ENCODE assay signal across 14 cellular contexts in genomic region chr11:6629892-6630631, GRCh38. TPM values are rescaled to one million over a fixed set of nuclear protein-coding genes. Genes with fewer than 3 reads are reported as not detected.
DNase-seq lines count a peak whose midpoint lies in the region; ATAC-seq, FAIRE-seq and TF ChIP-seq lines count a peak whose summit lies in the region.
"Had no signal": no experiment of that assay in that cellular context is flagged by ENCODE, and none has a peak within 500 bp of the region (broad histone marks: within the 10 kb centered on the region; RNA-seq: fewer than 3 reads in every experiment).

No MANE protein-coding gene starts in this region.

- TF ChIP-seq POLR2A in K562 (conservative IDR thresholded peaks at IDR 0.05) (no peak), spleen (IDR thresholded peaks at IDR 0.05) (no peak)

- DNase-seq in NCI-H1092 (lab: John Stamatoyannopoulos, UW) = peak; percentile 47
- no peak for DNase-seq in K562 (ENCODE audit: extremely low read depth in 1 of 4, low spot score in 3 of 4)
- DNase-seq in left colon = peak in 1 of 2 donors; percentile 51
- DNase-seq in spleen = peak; percentile 76
- no peak for DNase-seq in HT-29 (ENCODE audit: low spot score)
- DNase-seq in AG08395 (ENCODE audit: low spot score) = no peak
- DNase-seq: activated naive CD8-positive, alpha-beta T cell treated with anti-CD3 and anti-CD28 coated beads, Interleukin-2, amount 10 ng/mL, durations not matched to agents 7 days and 5 days; CD4-positive, alpha-beta memory T cell; immature natural killer cell; NCI-H1436 treated with DMSO at 0.1 percent for 48 hours had no signal

- in situ Hi-C loops in K562 (cut with MboI) = no loop called here

- H4K20me1 ChIP-seq in K562 (replicated peaks; ENCODE audit: control insufficient read depth, insufficient read depth, low read length) = no peaks in the 10 kb centered on the region

- no peak for TF ChIP-seq EP300 in K562 (IDR thresholded peaks at IDR 0.05; ENCODE audit: low read length)

- no peak overlapping the region for H3K4me2 ChIP-seq in K562 (ENCODE audit: insufficient read depth, low read length)

- H3K4me1 ChIP-seq in K562 (replicated peaks in 1 of 2; ENCODE audit: control insufficient read depth in 2 of 2, insufficient read depth in 2 of 2, low read length in 2 of 2) (peaks cover 1 to 17% of the 10 kb centered on the region in 2 experiments; a peak in 3 of 5 replicates), spleen (peaks cover 22 to 49% (median 46%) of the 10 kb centered on the region in 6 donors)

- peaks cover 6% of the 10 kb centered on the region for H3K4me1 Mint-ChIP-seq in activated T-helper 17 cell treated with anti-CD3 and anti-CD28 coated beads, Interleukin-2, amount 50 U/mL, for 72 hours
- H3K4me1 Mint-ChIP-seq: nephron had no signal

- no peak for TF ChIP-seq RAD21 in K562 (CRISPR knock-in tag; conservative IDR thresholded peaks at IDR 0.05 in 1 of 2, IDR thresholded peaks at IDR 0.05 in 1 of 2)

- H3K9ac ChIP-seq in K562 (ENCODE audit: insufficient read depth in 1 of 2, low read depth in 2 of 2, low read length in 2 of 2) = no peak overlapping the region

- no peak overlapping the region for H3K4me3 Mint-ChIP-seq in activated T-helper 17 cell treated with anti-CD3 and anti-CD28 coated beads, Interleukin-2, amount 50 U/mL, for 72 hours
- H3K4me3 Mint-ChIP-seq: activated naive CD8-positive, alpha-beta T cell treated with anti-CD3 and anti-CD28 coated beads, Interleukin-2, amount 10 ng/mL, durations not matched to agents 7 days and 5 days; CD4-positive, alpha-beta memory T cell; immature natural killer cell; nephron had no signal

- H2AFZ ChIP-seq in K562 (ENCODE audit: low read depth, low read length) = no peak overlapping the region

- H3K9me1 ChIP-seq in K562 (ENCODE audit: control insufficient read depth, insufficient read depth, low read length) = no peaks in the 10 kb centered on the region

- peaks cover 3 to 21% of the 10 kb centered on the region in 2 experiments; a peak in 4 of 5 replicates for H3K27me3 ChIP-seq in K562 (ENCODE audit: control insufficient read depth in 2 of 2, insufficient read depth in 2 of 2, low read length in 2 of 2)
- no peaks in the 10 kb centered on the region for H3K27me3 ChIP-seq in spleen (replicated peaks in 1 of 7)

- no peaks in the 10 kb centered on the region for H3K9me3 Mint-ChIP-seq in activated T-helper 17 cell treated with anti-CD3 and anti-CD28 coated beads, Interleukin-2, amount 50 U/mL, for 72 hours
- H3K9me3 Mint-ChIP-seq: activated naive CD8-positive, alpha-beta T cell treated with anti-CD3 and anti-CD28 coated beads, Interleukin-2, amount 10 ng/mL, durations not matched to agents 7 days and 5 days; CD4-positive, alpha-beta memory T cell; immature natural killer cell; nephron had no signal

- no peak for ATAC-seq in K562
- peak; percentile 71 for ATAC-seq in left colon
- no peak for ATAC-seq in activated T-helper 17 cell treated with anti-CD3 and anti-CD28 coated beads, Interleukin-2, amount 50 U/mL, for 72 hours (replicated peaks)
- ATAC-seq in HG02981 (IDR thresholded peaks at IDR 0.05; ENCODE audit: unreplicated experiment) = no peak

- TF ChIP-seq CTCF in K562 (IDR thresholded peaks at IDR 0.05 in 2 of 3, conservative IDR thresholded peaks at IDR 0.05 in 1 of 3; ENCODE audit: insufficient read depth in 2 of 3, low read depth in 1 of 3, low read length in 3 of 3) (no peak), spleen (IDR thresholded peaks at IDR 0.05 in 8 of 11, conservative IDR thresholded peaks at IDR 0.05 in 3 of 11) (no peak)

- POLR2A ChIA-PET in K562 (lab: Yijun Ruan, JAX) = interaction anchor here (2.7 kb wide), 1 partner anchor 12 kb away, joined by 13 read pairs; the partner anchor contains the start of gene TPP1

- H3K27ac Mint-ChIP-seq in activated T-helper 17 cell treated with anti-CD3 and anti-CD28 coated beads, Interleukin-2, amount 50 U/mL, for 72 hours = no peak overlapping the region
- H3K27ac Mint-ChIP-seq: activated naive CD8-positive, alpha-beta T cell treated with anti-CD3 and anti-CD28 coated beads, Interleukin-2, amount 10 ng/mL, durations not matched to agents 7 days and 5 days; CD4-positive, alpha-beta memory T cell; immature natural killer cell; nephron had no signal

- no peaks in the 10 kb centered on the region for H3K36me3 Mint-ChIP-seq in activated T-helper 17 cell treated with anti-CD3 and anti-CD28 coated beads, Interleukin-2, amount 50 U/mL, for 72 hours (ENCODE audit: low read depth)
- H3K36me3 Mint-ChIP-seq: activated naive CD8-positive, alpha-beta T cell treated with anti-CD3 and anti-CD28 coated beads, Interleukin-2, amount 10 ng/mL, durations not matched to agents 7 days and 5 days; immature natural killer cell had no signal

- no peaks in the 10 kb centered on the region for H3K27me3 Mint-ChIP-seq in activated T-helper 17 cell treated with anti-CD3 and anti-CD28 coated beads, Interleukin-2, amount 50 U/mL, for 72 hours
- H3K27me3 Mint-ChIP-seq: activated naive CD8-positive, alpha-beta T cell treated with anti-CD3 and anti-CD28 coated beads, Interleukin-2, amount 10 ng/mL, durations not matched to agents 7 days and 5 days; CD4-positive, alpha-beta memory T cell had no signal

- H3K9me3 ChIP-seq in K562 (replicated peaks; ENCODE audit: control insufficient read depth, insufficient read depth, low read depth, low read length) = no peaks in the 10 kb centered on the region
- no peaks in the 10 kb centered on the region for H3K9me3 ChIP-seq in spleen
- H3K9me3 ChIP-seq: thoracic aorta had no signal

- H3K27ac ChIP-seq in K562 (ENCODE audit: extremely low read depth, low read depth, low read length) = no peak overlapping the region
- H3K27ac ChIP-seq in spleen = no peak overlapping the region
- H3K27ac ChIP-seq: thoracic aorta had no signal

- intact Hi-C loops in K562 (cut with micrococcal nuclease) = loop anchor here (10.0 kb wide), 1 partner anchor 255 kb away; no protein-coding TSS in a partner anchor
- intact Hi-C loops in left colon (cut with DNase I, micrococcal nuclease) = no loop called here
- intact Hi-C loops in spleen (cut with DNase I; ENCODE audit: low total_unique reads) = no loop called here

- no peak for FAIRE-seq in K562 (lab: Jason Lieb, UNC)

- CTCF ChIA-PET in K562 (lab: Yijun Ruan, JAX; ENCODE audit: low intra/inter-chr PET ratio) = no interaction called here

- WGBS in K562 (ENCODE audit: insufficient coverage, low coverage, missing lambda C conversion rate) = 80% methylated on average over 37 of the region's 102 CpGs
- 92 to 97% (median 95%) methylated on average over 78 to 102 of the region's 102 CpGs for WGBS in spleen, 5 donors

- no peaks in the 10 kb centered on the region for H3K79me2 ChIP-seq in K562 (ENCODE audit: control insufficient read depth, insufficient read depth, low read length)

- H3K4me3 ChIP-seq in K562 = no peak overlapping the region
- H3K4me3 ChIP-seq in spleen = no peak overlapping the region
- H3K4me3 ChIP-seq: thoracic aorta had no signal

- no TSS peak for BruUV-seq in K562 (replicated peaks; lab: Mats Ljungman, UMichigan)

- H3K36me3 ChIP-seq in K562 (ENCODE audit: control insufficient read depth, insufficient read depth, low read length) (no peaks in the 10 kb centered on the region), spleen (peaks cover 0 to 74% (median 38%) of the 10 kb centered on the region in 6 donors)

RNA-seq across cellular contexts. Expression of gene TPP1, which starts 10.8 kb away (rescaled TPM):
- total RNA-seq in K562 (2011; cell fraction: chromatin; rRNA removed; ENCODE audit: low replicate concordance) = 85.5 and 108 TPM in 2 replicates
- total RNA-seq in K562 (2011; cell fraction: nucleolus; rRNA removed) = 98.2 and 104 TPM in 2 replicates
- 118 and 162 TPM in 2 replicates for total RNA-seq in K562 (2011; cell fraction: nucleoplasm; rRNA removed)
- total RNA-seq in K562 (2014; rRNA removed) (11.9 and 16.6 TPM in 2 replicates), K562 (2014; rRNA removed; fragmentation: Illumina TruSeq; extraction: Trizol) (7.5 TPM in 2 replicates), K562 (2015; rRNA removed; fragmentation: Illumina TruSeq; extraction: Trizol) (15.0 and 16.3 TPM in 2 replicates), K562 (2021) (45.5 and 50.2 TPM in 2 replicates), left colon (100 to 1,000 TPM in 1 of 2 donors, 10 to 100 TPM in 1; 71.7 to 105 TPM), spleen (100 to 1,000 TPM; 159 to 306 (median 232) TPM)
- polyA plus RNA-seq in K562 (2011; rRNA removed) (29.4 and 54.6 TPM in 2 replicates), K562 (2014; fragmentation: Illumina TruSeq; extraction: Trizol) (59.9 and 75.8 TPM in 2 replicates), K562 (2014; fragmentation: Nextera tagmentation; extraction: Ambion mirVana) (10 to 100 TPM in 1 of 2 experiments, 1 to 10 TPM in 1; 9.4 to 15.7 TPM), K562 (2014; rRNA removed) (25.8 and 38.7 TPM in 2 replicates), spleen (10 to 100 TPM; 54.9 to 61.6 (median 60.6) TPM)
- polyA plus RNA-seq in K562 (2011; cell fraction: cytosol; rRNA removed) = 35.7 and 56.0 TPM in 2 replicates
- 88.3 and 109 TPM in 2 replicates for polyA plus RNA-seq in K562 (2011; cell fraction: nucleus; rRNA removed)
- polyA plus RNA-seq in K562 (2012) = 62.0 and 173 TPM in 2 replicates
- polyA minus RNA-seq in K562 (2011; rRNA and poly(A)+ RNA removed) = 27.0 and 40.7 TPM in 2 replicates
- polyA minus RNA-seq in K562 (2011; cell fraction: cytosol; rRNA and poly(A)+ RNA removed) = 42.1 and 45.9 TPM in 2 replicates
- 22.3 and 26.4 TPM in 2 replicates for polyA minus RNA-seq in K562 (2011; cell fraction: nucleus; rRNA and poly(A)+ RNA removed)
- 100 to 1,000 TPM in 1 of 2 donors, 10 to 100 TPM in 1; 75.7 to 172 TPM for total RNA-seq in activated T-helper 17 cell treated with anti-CD3 and anti-CD28 coated beads, Interleukin-2, amount 50 U/mL, for 72 hours
- total RNA-seq in HT-29 (2014; rRNA removed; shearing (Covaris generic)) = 40.7 and 52.3 TPM in 2 replicates

RNA-seq across cellular contexts. Expression of gene TAF10, which starts 18.0 kb away (rescaled TPM):
- 41.3 and 76.7 TPM in 2 replicates for total RNA-seq in K562 (2011; cell fraction: chromatin; rRNA removed; ENCODE audit: low replicate concordance)
- 44.1 and 46.0 TPM in 2 replicates for total RNA-seq in K562 (2011; cell fraction: nucleolus; rRNA removed)
- total RNA-seq in K562 (2011; cell fraction: nucleoplasm; rRNA removed) = 51.3 and 101 TPM in 2 replicates
- total RNA-seq in K562 (2014; rRNA removed) (131 and 181 TPM in 2 replicates), K562 (2014; rRNA removed; fragmentation: Illumina TruSeq; extraction: Trizol) (78.6 and 96.2 TPM in 2 replicates), K562 (2015; rRNA removed; fragmentation: Illumina TruSeq; extraction: Trizol) (89.5 and 105 TPM in 2 replicates), K562 (2021) (153 and 154 TPM in 2 replicates), left colon (100 to 1,000 TPM; 113 to 146 TPM), spleen (100 to 1,000 TPM; 133 to 159 (median 148) TPM)
- polyA plus RNA-seq in K562 (2011; rRNA removed) (166 and 197 TPM in 2 replicates), K562 (2014; fragmentation: Illumina TruSeq; extraction: Trizol) (120 and 148 TPM in 2 replicates), K562 (2014; fragmentation: Nextera tagmentation; extraction: Ambion mirVana) (10 to 100 TPM; 19.5 to 28.2 TPM), K562 (2014; rRNA removed) (121 and 186 TPM in 2 replicates), spleen (100 to 1,000 TPM; 103 to 151 (median 140) TPM)
- polyA plus RNA-seq in K562 (2011; cell fraction: cytosol; rRNA removed) = 173 and 272 TPM in 2 replicates
- polyA plus RNA-seq in K562 (2011; cell fraction: nucleus; rRNA removed) = 214 and 295 TPM in 2 replicates
- 232 and 237 TPM in 2 replicates for polyA plus RNA-seq in K562 (2012)
- 36.3 and 56.6 TPM in 2 replicates for polyA minus RNA-seq in K562 (2011; rRNA and poly(A)+ RNA removed)
- 49.1 and 55.1 TPM in 2 replicates for polyA minus RNA-seq in K562 (2011; cell fraction: cytosol; rRNA and poly(A)+ RNA removed)
- 25.6 and 30.0 TPM in 2 replicates for polyA minus RNA-seq in K562 (2011; cell fraction: nucleus; rRNA and poly(A)+ RNA removed)
- total RNA-seq in activated T-helper 17 cell treated with anti-CD3 and anti-CD28 coated beads, Interleukin-2, amount 50 U/mL, for 72 hours = 100 to 1,000 TPM in 1 of 2 donors, 10 to 100 TPM in 1; 82.2 to 106 TPM
- 189 and 243 TPM in 2 replicates for total RNA-seq in HT-29 (2014; rRNA removed; shearing (Covaris generic))

RNA-seq across cellular contexts. Expression of gene DCHS1, which starts 25.5 kb away (rescaled TPM):
- 0.79 and 2.3 TPM in 2 replicates for total RNA-seq in K562 (2011; cell fraction: chromatin; rRNA removed; ENCODE audit: low replicate concordance)
- 1.4 and 1.5 TPM in 2 replicates for total RNA-seq in K562 (2011; cell fraction: nucleolus; rRNA removed)
- 0.81 and 0.92 TPM in 2 replicates for total RNA-seq in K562 (2011; cell fraction: nucleoplasm; rRNA removed)
- total RNA-seq in K562 (2014; rRNA removed) = 0.09 and 0.20 TPM in 2 replicates
- 0.04 and 0.06 TPM in 2 replicates for total RNA-seq in K562 (2014; rRNA removed; fragmentation: Illumina TruSeq; extraction: Trizol)
- total RNA-seq in K562 (2015; rRNA removed; fragmentation: Illumina TruSeq; extraction: Trizol) = 0.14 and 0.19 TPM in 2 replicates
- 0.45 and 0.49 TPM in 2 replicates for total RNA-seq in K562 (2021)
- polyA plus RNA-seq in K562 (2011; rRNA removed) = 0.08 and 0.23 TPM in 2 replicates
- polyA plus RNA-seq in K562 (2011; cell fraction: cytosol; rRNA removed) = 0.12 and 0.16 TPM in 2 replicates
- polyA plus RNA-seq in K562 (2011; cell fraction: nucleus; rRNA removed) = 0.74 and 1.4 TPM in 2 replicates
- 0.27 and 0.53 TPM in 2 replicates for polyA plus RNA-seq in K562 (2012)
- 0.17 and 0.18 TPM in 2 replicates for polyA plus RNA-seq in K562 (2014; fragmentation: Illumina TruSeq; extraction: Trizol)
- not detected for polyA plus RNA-seq in K562 (2014; fragmentation: Nextera tagmentation; extraction: Ambion mirVana)
- under 0.01 and 0.19 TPM in 2 replicates for polyA plus RNA-seq in K562 (2014; rRNA removed)
- 0.18 and 0.21 TPM in 2 replicates for polyA minus RNA-seq in K562 (2011; rRNA and poly(A)+ RNA removed)
- polyA minus RNA-seq in K562 (2011; cell fraction: cytosol; rRNA and poly(A)+ RNA removed) = 0.48 and 0.91 TPM in 2 replicates
- polyA minus RNA-seq in K562 (2011; cell fraction: nucleus; rRNA and poly(A)+ RNA removed) = 0.54 and 0.78 TPM in 2 replicates
- total RNA-seq in left colon = 1 to 10 TPM; 2.8 to 7.6 TPM
- 10 to 100 TPM; 29.8 to 58.8 (median 43.4) TPM for total RNA-seq in spleen
- 1 to 10 TPM; 1.9 to 7.6 (median 3.1) TPM for polyA plus RNA-seq in spleen
- total RNA-seq in activated T-helper 17 cell treated with anti-CD3 and anti-CD28 coated beads, Interleukin-2, amount 50 U/mL, for 72 hours = 1 to 10 TPM in 1 of 2 donors, under 1 TPM in 1; 0.26 to 1.5 TPM
- 0.05 and 0.18 TPM in 2 replicates for total RNA-seq in HT-29 (2014; rRNA removed; shearing (Covaris generic))

RNA-seq across cellular contexts. Expression of gene ILK, which starts 26.5 kb away (rescaled TPM):
- 143 and 177 TPM in 2 replicates for total RNA-seq in K562 (2011; cell fraction: chromatin; rRNA removed; ENCODE audit: low replicate concordance)
- 86.9 and 104 TPM in 2 replicates for total RNA-seq in K562 (2011; cell fraction: nucleolus; rRNA removed)
- total RNA-seq in K562 (2011; cell fraction: nucleoplasm; rRNA removed) = 98.0 and 109 TPM in 2 replicates
- total RNA-seq in K562 (2014; rRNA removed) = 43.3 and 54.7 TPM in 2 replicates
- total RNA-seq in K562 (2014; rRNA removed; fragmentation: Illumina TruSeq; extraction: Trizol) = 47.0 and 50.4 TPM in 2 replicates
- 57.3 and 59.0 TPM in 2 replicates for total RNA-seq in K562 (2015; rRNA removed; fragmentation: Illumina TruSeq; extraction: Trizol)
- 57.9 and 58.9 TPM in 2 replicates for total RNA-seq in K562 (2021)
- polyA plus RNA-seq in K562 (2011; rRNA removed) = 95.9 and 108 TPM in 2 replicates
- polyA plus RNA-seq in K562 (2011; cell fraction: cytosol; rRNA removed) = 106 and 115 TPM in 2 replicates
- 190 and 247 TPM in 2 replicates for polyA plus RNA-seq in K562 (2011; cell fraction: nucleus; rRNA removed)
- polyA plus RNA-seq in K562 (2012) = 56.9 and 91.3 TPM in 2 replicates
- polyA plus RNA-seq in K562 (2014; fragmentation: Illumina TruSeq; extraction: Trizol) = 83.6 and 86.9 TPM in 2 replicates
- 10 to 100 TPM; 49.3 to 85.1 TPM for polyA plus RNA-seq in K562 (2014; fragmentation: Nextera tagmentation; extraction: Ambion mirVana)
- polyA plus RNA-seq in K562 (2014; rRNA removed) = 54.5 and 57.3 TPM in 2 replicates
- 81.2 and 84.6 TPM in 2 replicates for polyA minus RNA-seq in K562 (2011; rRNA and poly(A)+ RNA removed)
- polyA minus RNA-seq in K562 (2011; cell fraction: cytosol; rRNA and poly(A)+ RNA removed) = 31.6 and 38.1 TPM in 2 replicates
- 49.8 and 82.9 TPM in 2 replicates for polyA minus RNA-seq in K562 (2011; cell fraction: nucleus; rRNA and poly(A)+ RNA removed)
- 100 to 1,000 TPM in 1 of 2 donors, 10 to 100 TPM in 1; 92.7 to 149 TPM for total RNA-seq in left colon
- total RNA-seq in spleen = 100 to 1,000 TPM; 122 to 194 (median 141) TPM
- 100 to 1,000 TPM in 1 of 3 donors, 10 to 100 TPM in 2; 71.4 to 108 (median 76.5) TPM for polyA plus RNA-seq in spleen
- 100 to 1,000 TPM in 1 of 2 donors, 10 to 100 TPM in 1; 85.0 to 113 TPM for total RNA-seq in activated T-helper 17 cell treated with anti-CD3 and anti-CD28 coated beads, Interleukin-2, amount 50 U/mL, for 72 hours
- total RNA-seq in HT-29 (2014; rRNA removed; shearing (Covaris generic)) = 150 and 151 TPM in 2 replicates

RNA-seq across cellular contexts. Expression of gene RRP8, which starts 26.6 kb away (rescaled TPM):
- total RNA-seq in K562 (2011; cell fraction: chromatin; rRNA removed; ENCODE audit: low replicate concordance) = 45.2 and 53.8 TPM in 2 replicates
- total RNA-seq in K562 (2011; cell fraction: nucleolus; rRNA removed) = 28.2 and 28.5 TPM in 2 replicates
- 33.8 and 40.3 TPM in 2 replicates for total RNA-seq in K562 (2011; cell fraction: nucleoplasm; rRNA removed)
- total RNA-seq in K562 (2014; rRNA removed) = 27.9 and 47.5 TPM in 2 replicates
- 33.5 and 37.0 TPM in 2 replicates for total RNA-seq in K562 (2014; rRNA removed; fragmentation: Illumina TruSeq; extraction: Trizol)
- 31.5 and 32.6 TPM in 2 replicates for total RNA-seq in K562 (2015; rRNA removed; fragmentation: Illumina TruSeq; extraction: Trizol)
- total RNA-seq in K562 (2021) = 41.0 and 47.2 TPM in 2 replicates
- polyA plus RNA-seq in K562 (2011; rRNA removed) = 28.1 and 29.8 TPM in 2 replicates
- polyA plus RNA-seq in K562 (2011; cell fraction: cytosol; rRNA removed) = 10.9 and 15.1 TPM in 2 replicates
- 30.2 and 30.7 TPM in 2 replicates for polyA plus RNA-seq in K562 (2011; cell fraction: nucleus; rRNA removed)
- polyA plus RNA-seq in K562 (2012) = 22.8 and 24.8 TPM in 2 replicates
- 34.6 and 47.3 TPM in 2 replicates for polyA plus RNA-seq in K562 (2014; fragmentation: Illumina TruSeq; extraction: Trizol)
- 10 to 100 TPM in 1 of 2 experiments, 1 to 10 TPM in 1; 5.7 to 11.4 TPM for polyA plus RNA-seq in K562 (2014; fragmentation: Nextera tagmentation; extraction: Ambion mirVana)
- polyA plus RNA-seq in K562 (2014; rRNA removed) = 26.1 and 33.4 TPM in 2 replicates
- polyA minus RNA-seq in K562 (2011; rRNA and poly(A)+ RNA removed) = 19.2 and 20.6 TPM in 2 replicates
- 8.9 and 17.8 TPM in 2 replicates for polyA minus RNA-seq in K562 (2011; cell fraction: cytosol; rRNA and poly(A)+ RNA removed)
- 29.8 and 39.9 TPM in 2 replicates for polyA minus RNA-seq in K562 (2011; cell fraction: nucleus; rRNA and poly(A)+ RNA removed)
- total RNA-seq in left colon = 10 to 100 TPM; 16.5 to 16.8 TPM
- total RNA-seq in spleen = 10 to 100 TPM; 17.0 to 26.0 (median 22.7) TPM
- polyA plus RNA-seq in spleen = 10 to 100 TPM; 23.7 to 28.4 (median 26.5) TPM
- total RNA-seq in activated T-helper 17 cell treated with anti-CD3 and anti-CD28 coated beads, Interleukin-2, amount 50 U/mL, for 72 hours = 10 to 100 TPM; 27.2 to 31.9 TPM
- total RNA-seq in HT-29 (2014; rRNA removed; shearing (Covaris generic)) = 21.4 TPM in 2 replicates

Comparison
In these comparisons a context has a peak if more than half of its experiments do, and no peak if none do; other contexts are left out.
1. DNase-seq: peak in NCI-H1092 (single experiment) and spleen (single experiment); none in K562 (0 of 4), HT-29 (single experiment) and AG08395 (single experiment).